Comparison of ENCODE assay signal across 21 cellular contexts in genomic region chr14:102180248-102180998, GRCh38. TPM values are rescaled to one million over a fixed set of nuclear protein-coding genes. Genes with fewer than 3 reads are reported as not detected.
DNase-seq lines count a peak whose midpoint lies in the region; ATAC-seq, FAIRE-seq and TF ChIP-seq lines count a peak whose summit lies in the region.
"Had no signal": no experiment of that assay in that cellular context is flagged by ENCODE, and none has a peak within 500 bp of the region (broad histone marks: within the 10 kb centered on the region; RNA-seq: fewer than 3 reads in every experiment).

No MANE protein-coding gene starts in this region.

- H3K9me3 ChIP-seq in HEK293 (ENCODE audit: control insufficient read depth, insufficient read depth, low read depth, low read length): no peaks in the 10 kb centered on the region
- H3K9me3 ChIP-seq in OCI-LY1 (ENCODE audit: low read length): no peaks in the 10 kb centered on the region
- H3K9me3 ChIP-seq in K562 (replicated peaks; ENCODE audit: control insufficient read depth, insufficient read depth, low read depth, low read length): no peaks in the 10 kb centered on the region
- no peaks in the 10 kb centered on the region for H3K9me3 ChIP-seq in psoas muscle
- H3K9me3 ChIP-seq in uterus: no peaks in the 10 kb centered on the region
- H3K9me3 ChIP-seq: tibial nerve had no signal

- H3K27me3 ChIP-seq in OCI-LY1 (ENCODE audit: insufficient read depth, low read length) (no peaks in the 10 kb centered on the region), K562 (ENCODE audit: control insufficient read depth in 2 of 2, insufficient read depth in 2 of 2, low read length in 2 of 2) (no peaks in the 10 kb centered on the region), psoas muscle (ENCODE audit: insufficient read depth in 3 of 3, low read length in 2 of 3) (no peaks in the 10 kb centered on the region), uterus (no peaks in the 10 kb centered on the region)
- H3K27me3 ChIP-seq: tibial nerve had no signal

- H3K4me1 ChIP-seq in HEK293 (ENCODE audit: control insufficient read depth, insufficient read depth, low read length): peaks cover 36% of the 10 kb centered on the region
- peaks cover 19% of the 10 kb centered on the region for H3K4me1 ChIP-seq in OCI-LY1 (ENCODE audit: insufficient read depth, low read length, severe bottlenecking)
- H3K4me1 ChIP-seq in K562 (replicated peaks in 1 of 2; ENCODE audit: control insufficient read depth in 2 of 2, insufficient read depth in 2 of 2, low read length in 2 of 2): peaks cover 0 to 9% of the 10 kb centered on the region in 2 experiments; a peak in 3 of 5 replicates
- peaks cover 65% of the 10 kb centered on the region for H3K4me1 ChIP-seq in psoas muscle
- H3K4me1 ChIP-seq in uterus: peaks cover 0 to 14% of the 10 kb centered on the region in 2 donors

- ATAC-seq in K562 (peak; percentile 72), psoas muscle (peak; percentile 70 to 88 (median 85))
- ATAC-seq: effector memory CD8-positive, alpha-beta T cell; Panc1; right cardiac atrium had no signal

- no peak overlapping the region for H2AFZ ChIP-seq in OCI-LY1 (ENCODE audit: low read length)
- H2AFZ ChIP-seq in K562 (ENCODE audit: low read depth, low read length): no peak overlapping the region

- H3K27ac ChIP-seq in HEK293 (ENCODE audit: extremely low read depth, low read depth, low read length): no peak overlapping the region
- peak overlapping the region; percentile 50 for H3K27ac ChIP-seq in OCI-LY1 (ENCODE audit: low read depth, low read length, poor library complexity, severe bottlenecking)
- H3K27ac ChIP-seq in K562 (ENCODE audit: extremely low read depth, low read depth, low read length): peak overlapping the region; percentile 5; the same call in 1 of the 3 replicates
- H3K27ac ChIP-seq in psoas muscle: peak overlapping the region; percentile 84
- no peak overlapping the region for H3K27ac ChIP-seq in uterus
- H3K27ac ChIP-seq: tibial nerve had no signal

- TF ChIP-seq EP300 in K562 (IDR thresholded peaks at IDR 0.05; ENCODE audit: low read length): no peak

- TF ChIP-seq RAD21 in K562 (CRISPR knock-in tag; conservative IDR thresholded peaks at IDR 0.05 in 1 of 2, IDR thresholded peaks at IDR 0.05 in 1 of 2): no peak

- H3K9me2 ChIP-seq in OCI-LY1 (ENCODE audit: low read depth, low read length): no peaks in the 10 kb centered on the region

- H3K9ac ChIP-seq in OCI-LY1 (ENCODE audit: low read length) (no peak overlapping the region; the same call in 1 of the 2 replicates), K562 (ENCODE audit: insufficient read depth in 1 of 2, low read depth in 2 of 2, low read length in 2 of 2) (no peak overlapping the region)

- no peak for TF ChIP-seq POLR2A in K562 (conservative IDR thresholded peaks at IDR 0.05)
- TF ChIP-seq POLR2A in uterus (IDR thresholded peaks at IDR 0.05): no peak

- intact Hi-C loops in K562 (cut with micrococcal nuclease): no loop called here
- intact Hi-C loops in psoas muscle (cut with DNase I): no loop called here
- intact Hi-C loops in uterus (cut with DNase I; ENCODE audit: low total_unique reads): no loop called here

- H3K36me3 ChIP-seq in HEK293 (ENCODE audit: control insufficient read depth in 2 of 2, insufficient read depth in 1 of 2, low read length in 2 of 2) (no peaks in the 10 kb centered on the region), OCI-LY1 (ENCODE audit: insufficient read depth, low read length) (no peaks in the 10 kb centered on the region), K562 (ENCODE audit: control insufficient read depth, insufficient read depth, low read length) (0 out of 3 replicates have a peak, but pooled peaks cover 3% of the 10 kb centered on the region), psoas muscle (ENCODE audit: insufficient read depth in 1 of 2, low read depth in 1 of 2) (no peaks in the 10 kb centered on the region), uterus (no peaks in the 10 kb centered on the region)

- H4K20me1 ChIP-seq in OCI-LY1 (ENCODE audit: insufficient read depth, low read length): no peaks in the 10 kb centered on the region
- H4K20me1 ChIP-seq in K562 (replicated peaks; ENCODE audit: control insufficient read depth, insufficient read depth, low read length): 0 out of 2 replicates have a peak, but pooled peaks cover 3% of the 10 kb centered on the region

- TF ChIP-seq CTCF in HEK293 (tag by site-specific recombination; IDR thresholded peaks at IDR 0.05): no peak
- TF ChIP-seq CTCF in OCI-LY1 (IDR thresholded peaks at IDR 0.05; ENCODE audit: low read length): no peak
- no peak for TF ChIP-seq CTCF in K562 (IDR thresholded peaks at IDR 0.05 in 2 of 3, conservative IDR thresholded peaks at IDR 0.05 in 1 of 3; ENCODE audit: insufficient read depth in 2 of 3, low read depth in 1 of 3, low read length in 3 of 3)
- no peak for TF ChIP-seq CTCF in psoas muscle (IDR thresholded peaks at IDR 0.05)
- TF ChIP-seq CTCF in uterus (IDR thresholded peaks at IDR 0.05): no peak

- WGBS in K562 (ENCODE audit: insufficient coverage, low coverage, missing lambda C conversion rate): 14% methylated on average over 7 of the region's 7 CpGs
- 26 to 38% (median 34%) methylated on average over 7 of the region's 7 CpGs for WGBS in psoas muscle, 3 donors

- DNase-seq in K562 (ENCODE audit: extremely low read depth in 1 of 4, low spot score in 3 of 4): peak in 1 of 4 experiments; percentile 10
- no peak for DNase-seq in psoas muscle
- DNase-seq in NCI-H2107 (lab: John Stamatoyannopoulos, UW): no peak
- no peak for DNase-seq in uterus
- DNase-seq in NOMO-1 (lab: John Stamatoyannopoulos, UW; ENCODE audit: unreplicated experiment in 2 of 2): no peak
- DNase-seq: activated CD4-positive, CD25-positive, alpha-beta regulatory T cell treated with anti-CD3 and anti-CD28 coated beads, Interleukin-2, amount 50 U/mL, for 72 hours; activated effector memory CD4-positive, alpha-beta T cell treated with anti-CD3 and anti-CD28 coated beads, Interleukin-2, amount 50 U/mL, for 16 hours; AML-193; amygdala; cerebellar nuclear complex; COR-L47; effector memory CD8-positive, alpha-beta T cell; NCI-H1436; NCI-H2171; NCI-H748 treated with DMSO at 0.1 percent for 48 hours; right cardiac atrium; T1000 had no signal

- BruUV-seq in K562 (replicated peaks; lab: Mats Ljungman, UMichigan): no TSS peak

- H3K4me2 ChIP-seq in OCI-LY1 (ENCODE audit: low read length): peak overlapping the region; percentile 40
- no peak overlapping the region for H3K4me2 ChIP-seq in K562 (ENCODE audit: insufficient read depth, low read length)

- H3F3A ChIP-seq in OCI-LY1 (ENCODE audit: insufficient read depth, low read length): no peaks in the 10 kb centered on the region; the same call in 1 of the 2 replicates

- peaks cover 3% of the 10 kb centered on the region for H3K9me1 ChIP-seq in K562 (ENCODE audit: control insufficient read depth, insufficient read depth, low read length)

- FAIRE-seq in K562 (lab: Jason Lieb, UNC): peak; percentile 52

- H3K79me2 ChIP-seq in OCI-LY1 (ENCODE audit: insufficient read depth, low read length) (peaks cover 52% of the 10 kb centered on the region), K562 (ENCODE audit: control insufficient read depth, insufficient read depth, low read length) (peaks cover 64% of the 10 kb centered on the region)

- in situ Hi-C loops in K562 (cut with MboI): no loop called here

- CTCF ChIA-PET in HEK293 (lab: Yijun Ruan, JAX): interaction anchor here (2.2 kb wide), 1 partner anchor 84 kb away, joined by 12 read pairs; no protein-coding TSS in a partner anchor
- CTCF ChIA-PET in K562 (lab: Yijun Ruan, JAX; ENCODE audit: low intra/inter-chr PET ratio): no interaction called here

- H3K4me3 ChIP-seq in HEK293 (ENCODE audit: low read depth, low read length) (no peak overlapping the region), OCI-LY1 (ENCODE audit: low read depth, low read length, poor library complexity, severe bottlenecking) (no peak overlapping the region), K562 (no peak overlapping the region), psoas muscle (peak overlapping the region; percentile 52), uterus (no peak overlapping the region)
- H3K4me3 ChIP-seq: tibial nerve had no signal

- POLR2A ChIA-PET in HEK293 (lab: Yijun Ruan, JAX) (interaction anchor here (1.4 kb wide), 1 partner anchor 9 kb away, joined by 4 read pairs; no protein-coding TSS in a partner anchor), K562 (lab: Yijun Ruan, JAX) (interaction anchor here (0.6 to 1.5 kb wide), 6 partner anchors 10 to 94 kb away, joined by 3 read pairs; partner anchors contain the start of gene HSP90AA1)

TF ChIP-seq in HEK293, 187 proteins besides CTCF, POLR2A, EP300 and RAD21 (continues in another document):
- TF ChIP-seq ZXDB (tag by site-specific recombination; IDR thresholded peaks at IDR 0.05) (no peak), GLIS1 (tag by site-specific recombination; IDR thresholded peaks at IDR 0.05) (no peak), ZNF223 (tag by site-specific recombination; IDR thresholded peaks at IDR 0.05) (no peak), HOXC10 (CRISPR knock-in tag; IDR thresholded peaks at IDR 0.05) (no peak)

TF ChIP-seq in K562, 482 proteins besides CTCF, POLR2A, EP300 and RAD21 (continues in another document):
- TF ChIP-seq GABPB1 (CRISPR knock-in tag; IDR thresholded peaks at IDR 0.05): no peak
- TF ChIP-seq NELFE (IDR thresholded peaks at IDR 0.05; ENCODE audit: insufficient read depth, insufficient read length): no peak
- TF ChIP-seq ESRRA (IDR thresholded peaks at IDR 0.05; ENCODE audit: borderline replicate concordance, low read depth): no peak
- TF ChIP-seq CREBBP (IDR thresholded peaks at IDR 0.05; ENCODE audit: low read depth, low read length): no peak

RNA-seq across cellular contexts. Expression of gene WDR20, which starts 40.7 kb away (rescaled TPM):
- total RNA-seq in K562 (2011; cell fraction: chromatin; rRNA removed; ENCODE audit: low replicate concordance): 40.2 and 51.8 TPM in 2 replicates
- 22.0 and 24.1 TPM in 2 replicates for total RNA-seq in K562 (2011; cell fraction: nucleolus; rRNA removed)
- total RNA-seq in K562 (2011; cell fraction: nucleoplasm; rRNA removed): 41.4 and 49.4 TPM in 2 replicates
- total RNA-seq in K562 (2014; rRNA removed) (8.0 and 9.6 TPM in 2 replicates), K562 (2014; rRNA removed; fragmentation: Illumina TruSeq; extraction: Trizol) (12.1 and 13.9 TPM in 2 replicates), K562 (2015; rRNA removed; fragmentation: Illumina TruSeq; extraction: Trizol) (14.7 and 15.3 TPM in 2 replicates), K562 (2021) (13.3 and 16.6 TPM in 2 replicates), psoas muscle (10 to 100 TPM; 18.3 to 26.8 (median 22.3) TPM), uterus (10 to 100 TPM; 45.9 to 81.8 (median 53.7) TPM)
- polyA plus RNA-seq in K562 (2011; rRNA removed) (10.0 and 11.8 TPM in 2 replicates), K562 (2014; fragmentation: Illumina TruSeq; extraction: Trizol) (10.2 and 10.5 TPM in 2 replicates), K562 (2014; fragmentation: Nextera tagmentation; extraction: Ambion mirVana) (10 to 100 TPM in 1 of 2 experiments, 1 to 10 TPM in 1; 7.0 to 12.1 TPM), K562 (2014; rRNA removed) (9.4 and 11.7 TPM in 2 replicates), psoas muscle (10 to 100 TPM; 11.4 to 20.6 (median 11.9) TPM)
- 8.6 and 8.7 TPM in 2 replicates for polyA plus RNA-seq in K562 (2011; cell fraction: cytosol; rRNA removed)
- polyA plus RNA-seq in K562 (2011; cell fraction: nucleus; rRNA removed): 12.1 and 12.4 TPM in 2 replicates
- polyA plus RNA-seq in K562 (2012): 7.8 and 9.6 TPM in 2 replicates
- polyA minus RNA-seq in K562 (2011; rRNA and poly(A)+ RNA removed): 23.3 and 23.9 TPM in 2 replicates
- 11.5 and 17.4 TPM in 2 replicates for polyA minus RNA-seq in K562 (2011; cell fraction: cytosol; rRNA and poly(A)+ RNA removed)
- polyA minus RNA-seq in K562 (2011; cell fraction: nucleus; rRNA and poly(A)+ RNA removed): 7.7 and 15.2 TPM in 2 replicates

Comparison
In these comparisons a context has a peak if more than half of its experiments do, and no peak if none do; other contexts are left out.
1. H3K27ac ChIP-seq: peak in OCI-LY1 (single experiment), K562 (single experiment) and psoas muscle (single experiment); none in HEK293 (single experiment) and uterus (0 of 2).